7 cellular contexts compared by ENCODE assay signal in the genomic region with DNA sequence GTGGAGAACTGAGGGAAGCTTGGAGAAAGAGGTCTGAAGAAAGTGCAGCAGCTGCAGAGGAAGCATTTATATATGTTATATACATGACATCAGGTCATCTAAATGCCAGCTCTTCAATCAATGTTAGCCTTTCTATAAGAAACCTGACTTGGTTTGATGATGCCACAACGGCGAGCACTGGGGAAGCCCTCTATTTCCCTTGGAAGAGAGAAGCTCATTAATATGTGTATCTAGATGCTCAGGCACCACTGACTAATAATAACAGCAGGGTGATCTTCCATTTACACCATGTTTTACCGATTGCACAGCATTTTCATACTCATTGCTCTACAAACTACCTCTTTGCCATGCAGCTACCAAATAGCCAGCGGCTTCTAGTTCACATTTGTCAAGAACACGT. TPM values are rescaled to one million over a fixed set of nuclear protein-coding genes. Genes with fewer than 3 reads are reported as not detected.
DNase-seq lines count a peak whose midpoint lies in the region; ATAC-seq and TF ChIP-seq lines count a peak whose summit lies in the region.

No MANE protein-coding gene starts in this region.

- no peaks in the 10 kb centered on the region for H3K4me1 ChIP-seq in HEK293 (ENCODE audit: control insufficient read depth, insufficient read depth, low read length)

- POLR2A ChIA-PET in HEK293 (lab: Yijun Ruan, JAX), result interaction anchor here (0.5 to 1.4 kb wide), 3 partner anchors 11 to 1396 kb away, joined by 4 to 9 read pairs (median 5); no protein-coding TSS in a partner anchor

- peaks cover 4% of the 10 kb centered on the region for H3K36me3 Mint-ChIP-seq in glutamatergic neuron (ENCODE audit: unreplicated experiment)
- H3K36me3 Mint-ChIP-seq in stimulated activated memory B cell treated with anti-CD40 and anti-IgM and Interleukin-4, amounts not matched to agents 10 μg/mL and 1 μg/mL and 100 μg/mL, for 72 hours, result peaks cover 14% of the 10 kb centered on the region

- H3K9me3 ChIP-seq in HEK293 (ENCODE audit: control insufficient read depth, insufficient read depth, low read depth, low read length), result no peaks in the 10 kb centered on the region

- no peak overlapping the region for H3K27ac Mint-ChIP-seq in glutamatergic neuron (ENCODE audit: unreplicated experiment)
- peak overlapping the region; percentile 84 for H3K27ac Mint-ChIP-seq in stimulated activated memory B cell treated with anti-CD40 and anti-IgM and Interleukin-4, amounts not matched to agents 10 μg/mL and 1 μg/mL and 100 μg/mL, for 72 hours

- peaks cover 15% of the 10 kb centered on the region in 2 experiments for H3K36me3 ChIP-seq in HEK293 (ENCODE audit: control insufficient read depth in 2 of 2, insufficient read depth in 1 of 2, low read length in 2 of 2)

- H3K4me1 Mint-ChIP-seq in glutamatergic neuron (ENCODE audit: low read depth, unreplicated experiment), result peaks cover 4% of the 10 kb centered on the region
- peaks cover 30% of the 10 kb centered on the region for H3K4me1 Mint-ChIP-seq in stimulated activated memory B cell treated with anti-CD40 and anti-IgM and Interleukin-4, amounts not matched to agents 10 μg/mL and 1 μg/mL and 100 μg/mL, for 72 hours

- no peak for ATAC-seq in stimulated activated memory B cell treated with anti-CD40 and anti-IgM and Interleukin-4, amounts not matched to agents 10 μg/mL and 1 μg/mL and 100 μg/mL, for 72 hours
- ATAC-seq in HG02938 (IDR thresholded peaks at IDR 0.05; ENCODE audit: unreplicated experiment) (no peak), GM19455 (IDR thresholded peaks at IDR 0.05; ENCODE audit: unreplicated experiment) (no peak)

- H3K27me3 Mint-ChIP-seq in glutamatergic neuron (ENCODE audit: unreplicated experiment), result peaks cover 2% of the 10 kb centered on the region
- H3K27me3 Mint-ChIP-seq in stimulated activated memory B cell treated with anti-CD40 and anti-IgM and Interleukin-4, amounts not matched to agents 10 μg/mL and 1 μg/mL and 100 μg/mL, for 72 hours, result no peaks in the 10 kb centered on the region

- DNase-seq in glutamatergic neuron (no peak), cerebellar nuclear complex (lab: John Stamatoyannopoulos, UW) (no peak)

- no peak overlapping the region; the same call in 1 of the 2 replicates for H3K27ac ChIP-seq in HEK293 (ENCODE audit: extremely low read depth, low read depth, low read length)
- H3K27ac ChIP-seq in VCaP, result peak overlapping the region; percentile 58

- peaks cover 2% of the 10 kb centered on the region for H3K9me3 Mint-ChIP-seq in glutamatergic neuron (ENCODE audit: unreplicated experiment)
- no peaks in the 10 kb centered on the region for H3K9me3 Mint-ChIP-seq in stimulated activated memory B cell treated with anti-CD40 and anti-IgM and Interleukin-4, amounts not matched to agents 10 μg/mL and 1 μg/mL and 100 μg/mL, for 72 hours

- peak overlapping the region; percentile 81 for H3K4me3 ChIP-seq in HEK293 (ENCODE audit: low read depth, low read length)

- peak overlapping the region; percentile 98 for H3K4me3 Mint-ChIP-seq in glutamatergic neuron (ENCODE audit: unreplicated experiment)
- H3K4me3 Mint-ChIP-seq in stimulated activated memory B cell treated with anti-CD40 and anti-IgM and Interleukin-4, amounts not matched to agents 10 μg/mL and 1 μg/mL and 100 μg/mL, for 72 hours, result peak overlapping the region; percentile 96

- CTCF ChIA-PET in HEK293 (lab: Yijun Ruan, JAX), result interaction anchor here (0.6 to 1.1 kb wide), 5 partner anchors 11 to 697 kb away, joined by 3 to 5 read pairs (median 3); no protein-coding TSS in a partner anchor

- TF ChIP-seq CTCF in HEK293 (tag by site-specific recombination; IDR thresholded peaks at IDR 0.05) (no peak), VCaP (conservative IDR thresholded peaks at IDR 0.05) (no peak), glutamatergic neuron (IDR thresholded peaks at IDR 0.05; ENCODE audit: partially characterized antibody, unreplicated experiment) (no peak)

TF ChIP-seq in HEK293, 187 proteins besides CTCF, POLR2A, EP300 and RAD21:
- TF ChIP-seq, protein P1, sequence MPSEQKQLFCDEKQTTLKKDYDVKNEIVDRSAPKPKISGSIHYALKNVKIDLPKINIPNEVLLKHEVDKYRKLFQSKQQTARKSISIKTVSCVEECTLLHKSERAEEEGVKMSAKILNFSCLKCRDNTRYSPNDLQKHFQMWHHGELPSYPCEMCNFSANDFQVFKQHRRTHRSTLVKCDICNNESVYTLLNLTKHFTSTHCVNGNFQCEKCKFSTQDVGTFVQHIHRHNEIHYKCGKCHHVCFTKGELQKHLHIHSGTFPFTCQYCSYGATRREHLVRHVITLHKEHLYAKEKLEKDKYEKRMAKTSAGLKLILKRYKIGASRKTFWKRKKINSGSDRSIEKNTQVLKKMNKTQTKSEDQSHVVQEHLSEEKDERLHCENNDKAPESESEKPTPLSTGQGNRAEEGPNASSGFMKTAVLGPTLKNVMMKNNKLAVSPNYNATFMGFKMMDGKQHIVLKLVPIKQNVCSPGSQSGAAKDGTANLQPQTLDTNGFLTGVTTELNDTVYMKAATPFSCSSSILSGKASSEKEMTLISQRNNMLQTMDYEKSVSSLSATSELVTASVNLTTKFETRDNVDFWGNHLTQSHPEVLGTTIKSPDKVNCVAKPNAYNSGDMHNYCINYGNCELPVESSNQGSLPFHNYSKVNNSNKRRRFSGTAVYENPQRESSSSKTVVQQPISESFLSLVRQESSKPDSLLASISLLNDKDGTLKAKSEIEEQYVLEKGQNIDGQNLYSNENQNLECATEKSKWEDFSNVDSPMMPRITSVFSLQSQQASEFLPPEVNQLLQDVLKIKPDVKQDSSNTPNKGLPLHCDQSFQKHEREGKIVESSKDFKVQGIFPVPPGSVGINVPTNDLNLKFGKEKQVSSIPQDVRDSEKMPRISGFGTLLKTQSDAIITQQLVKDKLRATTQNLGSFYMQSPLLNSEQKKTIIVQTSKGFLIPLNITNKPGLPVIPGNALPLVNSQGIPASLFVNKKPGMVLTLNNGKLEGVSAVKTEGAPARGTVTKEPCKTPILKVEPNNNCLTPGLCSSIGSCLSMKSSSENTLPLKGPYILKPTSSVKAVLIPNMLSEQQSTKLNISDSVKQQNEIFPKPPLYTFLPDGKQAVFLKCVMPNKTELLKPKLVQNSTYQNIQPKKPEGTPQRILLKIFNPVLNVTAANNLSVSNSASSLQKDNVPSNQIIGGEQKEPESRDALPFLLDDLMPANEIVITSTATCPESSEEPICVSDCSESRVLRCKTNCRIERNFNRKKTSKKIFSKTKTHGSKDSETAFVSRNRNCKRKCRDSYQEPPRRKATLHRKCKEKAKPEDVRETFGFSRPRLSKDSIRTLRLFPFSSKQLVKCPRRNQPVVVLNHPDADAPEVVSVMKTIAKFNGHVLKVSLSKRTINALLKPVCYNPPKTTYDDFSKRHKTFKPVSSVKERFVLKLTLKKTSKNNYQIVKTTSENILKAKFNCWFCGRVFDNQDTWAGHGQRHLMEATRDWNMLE (tag by site-specific recombination; conservative IDR thresholded peaks at IDR 0.05; ENCODE audit: low read depth), result no peak
- TF ChIP-seq, protein P2, sequence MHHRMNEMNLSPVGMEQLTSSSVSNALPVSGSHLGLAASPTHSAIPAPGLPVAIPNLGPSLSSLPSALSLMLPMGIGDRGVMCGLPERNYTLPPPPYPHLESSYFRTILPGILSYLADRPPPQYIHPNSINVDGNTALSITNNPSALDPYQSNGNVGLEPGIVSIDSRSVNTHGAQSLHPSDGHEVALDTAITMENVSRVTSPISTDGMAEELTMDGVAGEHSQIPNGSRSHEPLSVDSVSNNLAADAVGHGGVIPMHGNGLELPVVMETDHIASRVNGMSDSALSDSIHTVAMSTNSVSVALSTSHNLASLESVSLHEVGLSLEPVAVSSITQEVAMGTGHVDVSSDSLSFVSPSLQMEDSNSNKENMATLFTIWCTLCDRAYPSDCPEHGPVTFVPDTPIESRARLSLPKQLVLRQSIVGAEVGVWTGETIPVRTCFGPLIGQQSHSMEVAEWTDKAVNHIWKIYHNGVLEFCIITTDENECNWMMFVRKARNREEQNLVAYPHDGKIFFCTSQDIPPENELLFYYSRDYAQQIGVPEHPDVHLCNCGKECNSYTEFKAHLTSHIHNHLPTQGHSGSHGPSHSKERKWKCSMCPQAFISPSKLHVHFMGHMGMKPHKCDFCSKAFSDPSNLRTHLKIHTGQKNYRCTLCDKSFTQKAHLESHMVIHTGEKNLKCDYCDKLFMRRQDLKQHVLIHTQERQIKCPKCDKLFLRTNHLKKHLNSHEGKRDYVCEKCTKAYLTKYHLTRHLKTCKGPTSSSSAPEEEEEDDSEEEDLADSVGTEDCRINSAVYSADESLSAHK (tag by site-specific recombination; IDR thresholded peaks at IDR 0.05), result no peak
- TF ChIP-seq ZBTB48 (tag by site-specific recombination; IDR thresholded peaks at IDR 0.05), result no peak
- no peak for TF ChIP-seq ZNF324 (tag by site-specific recombination; IDR thresholded peaks at IDR 0.05)
- no peak for TF ChIP-seq ZFP37 (tag by site-specific recombination; IDR thresholded peaks at IDR 0.05)
- TF ChIP-seq, protein P3, sequence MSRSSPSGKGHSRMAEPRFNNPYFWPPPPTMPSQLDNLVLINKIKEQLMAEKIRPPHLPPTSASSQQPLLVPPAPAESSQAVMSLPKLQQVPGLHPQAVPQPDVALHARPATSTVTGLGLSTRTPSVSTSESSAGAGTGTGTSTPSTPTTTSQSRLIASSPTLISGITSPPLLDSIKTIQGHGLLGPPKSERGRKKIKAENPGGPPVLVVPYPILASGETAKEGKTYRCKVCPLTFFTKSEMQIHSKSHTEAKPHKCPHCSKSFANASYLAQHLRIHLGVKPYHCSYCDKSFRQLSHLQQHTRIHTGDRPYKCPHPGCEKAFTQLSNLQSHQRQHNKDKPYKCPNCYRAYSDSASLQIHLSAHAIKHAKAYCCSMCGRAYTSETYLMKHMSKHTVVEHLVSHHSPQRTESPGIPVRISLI (tag by site-specific recombination; IDR thresholded peaks at IDR 0.05), result no peak
- no peak for TF ChIP-seq ZNF777 (tag by site-specific recombination; IDR thresholded peaks at IDR 0.05; ENCODE audit: borderline replicate concordance)
- TF ChIP-seq ZNF791 (tag by site-specific recombination; IDR thresholded peaks at IDR 0.05), result no peak
- no peak for TF ChIP-seq ZNF221 (tag by site-specific recombination; IDR thresholded peaks at IDR 0.05; ENCODE audit: borderline replicate concordance)

RNA-seq across cellular contexts. Expression of a gene that starts 0.8 kb away (rescaled TPM):
- 14.3 TPM for total RNA-seq in glutamatergic neuron (ENCODE audit: unreplicated experiment)

RNA-seq across cellular contexts. Expression of a gene that starts 6.4 kb away (rescaled TPM):
- total RNA-seq in glutamatergic neuron (ENCODE audit: unreplicated experiment), result 3.2 TPM

RNA-seq across cellular contexts. Expression of a gene that starts 11.7 kb away (rescaled TPM):
- 17.1 TPM for total RNA-seq in glutamatergic neuron (ENCODE audit: unreplicated experiment)
